Comparison of ENCODE assay signal across 20 cellular contexts in genomic region chr16:87356491-87356853, GRCh38.
"Had no signal": no experiment of that assay in that cellular context is flagged by ENCODE, and none has a peak within 500 bp of the region (broad histone marks: within the 10 kb centered on the region; RNA-seq: fewer than 3 reads in every experiment).

No MANE protein-coding gene starts in this region.

- H3K4me1 Mint-ChIP-seq: stimulated activated effector memory CD8-positive, alpha-beta T cell treated with anti-CD3 and anti-CD28 coated beads, Interleukin-12 subunit alpha, Interleukin-12 subunit beta, amount 100 ng/mL, for 72 hours had no signal

- H3K27me3 Mint-ChIP-seq: effector memory CD8-positive, alpha-beta T cell; natural killer cell treated with Interleukin-12 subunit alpha and Interleukin-12 subunit beta and Interleukin-15 and Interleukin-18, amount 100 ng/mL, for 72 hours; stimulated activated naive CD8-positive, alpha-beta T cell treated with anti-CD3 and anti-CD28 coated beads, Interleukin-15, Interleukin-2, amounts not matched to agents 100 ng/mL and 50 ng/mL, for 24 hours had no signal

- H3K9me3 Mint-ChIP-seq: dendritic cell treated with granulocyte-macrophage colony-stimulating factor and Interleukin-4, amounts not matched to agents 40 ng/mL and 50 ng/mL, for 4 days; effector memory CD8-positive, alpha-beta T cell; natural killer cell treated with Interleukin-12 subunit alpha and Interleukin-12 subunit beta and Interleukin-15 and Interleukin-18, amount 100 ng/mL, for 72 hours; stimulated activated effector memory CD8-positive, alpha-beta T cell treated with anti-CD3 and anti-CD28 coated beads, Interleukin-12 subunit alpha, Interleukin-12 subunit beta, amount 100 ng/mL, for 72 hours; stimulated activated naive CD8-positive, alpha-beta T cell treated with anti-CD3 and anti-CD28 coated beads, Interleukin-15, Interleukin-2, amounts not matched to agents 100 ng/mL and 50 ng/mL, for 24 hours had no signal

- H3K4me3 Mint-ChIP-seq: dendritic cell treated with granulocyte-macrophage colony-stimulating factor and Interleukin-4, amounts not matched to agents 40 ng/mL and 50 ng/mL, for 4 days; effector memory CD8-positive, alpha-beta T cell; natural killer cell treated with Interleukin-12 subunit alpha and Interleukin-12 subunit beta and Interleukin-15 and Interleukin-18, amount 100 ng/mL, for 72 hours; stimulated activated effector memory CD8-positive, alpha-beta T cell treated with anti-CD3 and anti-CD28 coated beads, Interleukin-12 subunit alpha, Interleukin-12 subunit beta, amount 100 ng/mL, for 72 hours; stimulated activated naive CD8-positive, alpha-beta T cell treated with anti-CD3 and anti-CD28 coated beads, Interleukin-15, Interleukin-2, amounts not matched to agents 100 ng/mL and 50 ng/mL, for 24 hours had no signal

- H3K27ac ChIP-seq: foreskin keratinocyte, neutrophil, testis, tibial nerve had no signal

- H3K36me3 ChIP-seq: neutrophil had no signal

- ATAC-seq: effector memory CD8-positive, alpha-beta T cell; foreskin keratinocyte; left colon; left ventricle myocardium superior; stimulated activated effector memory CD8-positive, alpha-beta T cell treated with anti-CD3 and anti-CD28 coated beads, Interleukin-12 subunit alpha, Interleukin-12 subunit beta, amount 100 ng/mL, for 72 hours had no signal

- H3K4me1 ChIP-seq: foreskin keratinocyte, testis, tibial nerve had no signal

- H3K9me3 ChIP-seq: neutrophil, testis, tibial nerve had no signal

- DNase-seq: effector memory CD8-positive, alpha-beta T cell; foreskin keratinocyte; head of caudate nucleus; hippocampal formation; left colon; left ventricle myocardium superior; mesenchymal stem cell; midbrain; posterior cingulate gyrus; small intestine; stimulated activated CD4-positive, alpha-beta T cell treated with anti-CD3 and anti-CD28 coated beads, Interleukin-2, amount 100 ng/mL, for 48 hours; stimulated activated CD8-positive, alpha-beta memory T cell treated with anti-CD3 and anti-CD28 coated beads, Interleukin-4, amount 100 ng/mL, for 48 hours; testis had no signal

- H3K27me3 ChIP-seq: foreskin keratinocyte, neutrophil, testis, tibial nerve had no signal

- H3K27ac Mint-ChIP-seq: dendritic cell treated with granulocyte-macrophage colony-stimulating factor and Interleukin-4, amounts not matched to agents 40 ng/mL and 50 ng/mL, for 4 days; stimulated activated naive CD8-positive, alpha-beta T cell treated with anti-CD3 and anti-CD28 coated beads, Interleukin-15, Interleukin-2, amounts not matched to agents 100 ng/mL and 50 ng/mL, for 24 hours had no signal

- H3K4me3 ChIP-seq: lung, testis, tibial nerve had no signal
